Comparison of ENCODE assay signal across 11 cellular contexts in the genomic region with DNA sequence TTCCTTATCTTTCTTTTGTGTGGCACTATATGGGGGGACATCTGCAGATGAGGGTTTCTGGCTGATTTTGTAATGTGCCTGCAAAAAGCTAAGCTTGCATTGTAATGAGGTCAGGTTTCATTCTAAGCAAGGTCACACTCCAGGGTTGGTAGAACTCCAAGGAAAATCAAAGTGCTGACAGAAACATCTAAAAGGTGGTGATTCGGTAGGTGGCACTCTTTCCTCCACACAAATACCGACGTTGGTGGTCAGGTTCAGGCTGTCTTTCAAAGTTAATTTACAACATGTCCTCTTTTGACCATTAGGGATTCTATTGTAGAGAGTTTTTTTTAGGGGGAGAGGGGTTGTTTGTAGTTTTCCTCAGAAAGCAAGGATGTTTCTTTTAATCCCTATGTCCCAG.
DNase-seq lines count a peak whose midpoint lies in the region; ATAC-seq, FAIRE-seq and TF ChIP-seq lines count a peak whose summit lies in the region.
"Had no signal": no experiment of that assay in that cellular context is flagged by ENCODE, and none has a peak within 500 bp of the region (broad histone marks: within the 10 kb centered on the region; RNA-seq: fewer than 3 reads in every experiment).

No MANE protein-coding gene starts in this region.

- DNase-seq in HTR-8/SVneo (ENCODE audit: insufficient read length, low spot score) (peak; percentile 0), cerebellar cortex (ENCODE audit: low spot score) (peak; percentile 16), left colon (peak in 1 of 2 donors; percentile 10), GOT3 (lab: John Stamatoyannopoulos, UW) (no peak), suprapubic skin (ENCODE audit: low spot score in 2 of 2) (no peak), D341Med (ENCODE audit: low spot score) (no peak)
- DNase-seq: NCI-H2227 treated with DMSO at 0.1 percent for 48 hours; stimulated activated naive CD4-positive, alpha-beta T cell treated with Interleukin-2 at 50 U/mL for 16 hours had no signal

- no peak for TF ChIP-seq POLR2A in suprapubic skin (IDR thresholded peaks at IDR 0.05)

- peak; percentile 22 for TF ChIP-seq CTCF in 22Rv1 (IDR thresholded peaks at IDR 0.05)
- no peak for TF ChIP-seq CTCF in suprapubic skin (IDR thresholded peaks at IDR 0.05)

- no peak for FAIRE-seq in HTR-8/SVneo (lab: Jason Lieb, UNC)

- no peaks in the 10 kb centered on the region for H3K27me3 ChIP-seq in suprapubic skin
- H3K27me3 ChIP-seq: ascending aorta had no signal

- no peak overlapping the region for H3K4me3 ChIP-seq in suprapubic skin
- H3K4me3 ChIP-seq: ascending aorta had no signal

- no peak overlapping the region for H3K27ac ChIP-seq in 22Rv1
- no peak overlapping the region for H3K27ac ChIP-seq in suprapubic skin
- H3K27ac ChIP-seq: ascending aorta had no signal

- WGBS in suprapubic skin = 13% methylated on average over 3 of the region's 3 CpGs

- ATAC-seq in left colon (peak; percentile 71), HG02623 (IDR thresholded peaks at IDR 0.05; ENCODE audit: unreplicated experiment) (no peak)

- no peaks in the 10 kb centered on the region for H3K9me3 ChIP-seq in suprapubic skin
- H3K9me3 ChIP-seq: ascending aorta had no signal

- TF ChIP-seq EP300 in suprapubic skin (IDR thresholded peaks at IDR 0.05) = no peak

- H3K4me1 ChIP-seq in suprapubic skin = no peaks in the 10 kb centered on the region
- H3K4me1 ChIP-seq: ascending aorta had no signal

- H3K36me3 ChIP-seq in suprapubic skin = no peaks in the 10 kb centered on the region
- H3K36me3 ChIP-seq: ascending aorta had no signal

- intact Hi-C loops in left colon (cut with DNase I, micrococcal nuclease) = no loop called here

Comparison
In these comparisons a context has a peak if more than half of its experiments do, and no peak if none do; other contexts are left out.
1. DNase-seq: peak in HTR-8/SVneo (single experiment) and cerebellar cortex (single experiment); none in GOT3 (single experiment), suprapubic skin (0 of 2) and D341Med (single experiment).